Comparison of ENCODE assay signal across 14 cellular contexts in the genomic region with DNA sequence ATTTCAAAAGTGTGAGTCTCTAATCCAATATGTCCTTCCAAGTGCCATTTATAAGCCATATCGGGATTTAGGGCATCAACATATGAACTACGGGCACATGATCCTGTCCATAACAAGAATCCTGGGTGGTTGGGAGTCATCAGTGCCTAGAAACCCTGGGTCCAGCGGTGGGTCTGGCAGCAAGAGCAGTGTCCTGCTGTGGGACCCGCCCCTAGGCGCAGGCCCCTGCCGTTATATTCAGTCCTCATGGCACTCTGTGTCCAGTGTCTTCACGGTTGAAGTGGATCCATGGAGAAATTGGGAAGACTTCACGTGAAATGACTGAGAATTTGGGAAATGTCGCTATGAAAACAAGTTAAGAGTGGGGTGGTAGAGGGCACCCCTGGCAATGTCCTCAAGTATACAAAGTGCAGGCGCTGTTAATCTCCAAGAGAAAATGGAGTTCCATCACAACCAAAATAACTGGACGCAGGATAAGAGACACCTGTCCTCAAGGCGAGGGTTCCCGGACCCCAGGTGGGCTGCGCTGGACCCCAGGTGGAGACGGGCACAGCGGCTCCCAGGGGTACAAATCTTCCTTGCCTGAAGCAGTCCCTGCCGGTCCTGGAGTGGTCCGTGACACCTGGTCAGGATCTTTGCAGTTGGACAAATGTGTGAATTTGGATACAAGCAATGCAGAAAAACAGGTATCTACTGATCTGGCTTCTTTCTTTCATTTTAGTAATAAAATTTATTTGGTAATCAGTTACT. TPM values are rescaled to one million over a fixed set of nuclear protein-coding genes. Genes with fewer than 3 reads are reported as not detected.
DNase-seq lines count a peak whose midpoint lies in the region; ATAC-seq, FAIRE-seq and TF ChIP-seq lines count a peak whose summit lies in the region.
"Had no signal": no experiment of that assay in that cellular context is flagged by ENCODE, and none has a peak within 500 bp of the region (broad histone marks: within the 10 kb centered on the region; RNA-seq: fewer than 3 reads in every experiment).

No MANE protein-coding gene starts in this region.

- no peak for TF ChIP-seq POLR2A in H1 (IDR thresholded peaks at IDR 0.05; ENCODE audit: control extremely low read depth in 1 of 2, low read depth in 2 of 2, low read length in 2 of 2)

- TF ChIP-seq EP300 in H1 (IDR thresholded peaks at IDR 0.05; ENCODE audit: borderline replicate concordance in 1 of 2, low read depth in 2 of 2, low read length in 2 of 2): no peak

- no peak overlapping the region for H2AK5ac ChIP-seq in H1 (ENCODE audit: low read depth, low read length)

- H4K91ac ChIP-seq in H1 (replicated peaks; ENCODE audit: insufficient read length, low read length): peak overlapping the region; percentile 9

- H3K4me2 ChIP-seq in KMS-11 (peak overlapping the region; percentile 64), H1 (ENCODE audit: insufficient read depth in 1 of 2, low read depth in 2 of 2, low read length in 2 of 2) (no peak overlapping the region), skeletal muscle satellite cell (ENCODE audit: low read length) (peak overlapping the region; percentile 72)

- H2BK20ac ChIP-seq in H1 (ENCODE audit: low read length): no peak overlapping the region

- H3K9ac ChIP-seq in KMS-11: no peak overlapping the region
- no peak overlapping the region for H3K9ac ChIP-seq in H1 (replicated peaks in 1 of 4; ENCODE audit: extremely low read depth in 1 of 4, low read depth in 3 of 4, low read length in 3 of 4)
- no peak overlapping the region for H3K9ac ChIP-seq in skeletal muscle satellite cell (ENCODE audit: low read depth, low read length)

- no peak for TF ChIP-seq RAD21 in H1 (IDR thresholded peaks at IDR 0.05 in 1 of 2, conservative IDR thresholded peaks at IDR 0.05 in 1 of 2; ENCODE audit: low read depth in 2 of 2, low read length in 2 of 2)

- no peak for FAIRE-seq in H1 (lab: Jason Lieb, UNC)

- no peaks in the 10 kb centered on the region for H3K27me3 ChIP-seq in KMS-11 (ENCODE audit: insufficient read depth, low read depth)
- no peaks in the 10 kb centered on the region; a peak in 1 of 7 replicates for H3K27me3 ChIP-seq in H1 (replicated peaks in 1 of 4; ENCODE audit: control insufficient read depth in 3 of 4, extremely low read depth in 1 of 4, insufficient read depth in 3 of 4, low read length in 3 of 4)
- no peaks in the 10 kb centered on the region for H3K27me3 ChIP-seq in skeletal muscle satellite cell (ENCODE audit: control insufficient read depth, insufficient read depth, low read length)
- H3K27me3 ChIP-seq: upper lobe of right lung had no signal

- H2BK15ac ChIP-seq in H1 (ENCODE audit: low read length): no peak overlapping the region

- H3K27ac Mint-ChIP-seq in activated T-cell treated with anti-CD3 and anti-CD28 coated beads, Interleukin-2, amount 50 U/mL, for 72 hours: no peak overlapping the region
- H3K27ac Mint-ChIP-seq: progenitor cell of endocrine pancreas had no signal

- no peaks in the 10 kb centered on the region for H3K9me3 Mint-ChIP-seq in activated T-cell treated with anti-CD3 and anti-CD28 coated beads, Interleukin-2, amount 50 U/mL, for 72 hours
- H3K9me3 Mint-ChIP-seq: activated T-cell treated with anti-CD3 and anti-CD28 coated beads, Interleukin-2, amount 50 U/mL, for 4 hours had no signal

- no peak overlapping the region for H3K56ac ChIP-seq in H1 (replicated peaks; ENCODE audit: insufficient read length, low read depth, low read length)

- H3K79me2 ChIP-seq in KMS-11 (ENCODE audit: insufficient read depth, low read depth) (no peaks in the 10 kb centered on the region), H1 (ENCODE audit: control insufficient read depth in 1 of 2, insufficient read depth in 2 of 2, low read length in 2 of 2) (no peaks in the 10 kb centered on the region)

- no peak for ATAC-seq in activated T-cell treated with anti-CD3 and anti-CD28 coated beads, Interleukin-2, amount 50 U/mL, for 72 hours (replicated peaks in 1 of 2)
- ATAC-seq in GM18520 (IDR thresholded peaks at IDR 0.05; ENCODE audit: unreplicated experiment) (no peak), HG02763 (IDR thresholded peaks at IDR 0.05; ENCODE audit: unreplicated experiment) (no peak)

- no peak overlapping the region for H2BK120ac ChIP-seq in H1 (replicated peaks; ENCODE audit: low read depth, low read length)

- no peak for DNase-seq in activated T-cell treated with anti-CD3 and anti-CD28 coated beads, Interleukin-2, amount 50 U/mL, for 72 hours
- no peak for DNase-seq in activated T-cell treated with anti-CD3 and anti-CD28 coated beads, Interleukin-2, amount 50 U/mL, for 1 hour
- DNase-seq in H1 (ENCODE audit: low read depth in 1 of 2, low spot score in 2 of 2): no peak
- DNase-seq in NAMALWA (ENCODE audit: low spot score): no peak
- DNase-seq: NCI-H2081 treated with DMSO at 0.1 percent for 48 hours had no signal

- H2BK12ac ChIP-seq in H1 (ENCODE audit: low read depth, low read length): no peak overlapping the region; the same call in 1 of the 2 replicates

- no peak overlapping the region for H4K5ac ChIP-seq in H1 (ENCODE audit: insufficient read length, low read depth, low read length)

- H3K4me1 ChIP-seq in KMS-11 (ENCODE audit: low read depth, poor library complexity, severe bottlenecking) (peaks cover 8% of the 10 kb centered on the region), H1 (replicated peaks in 1 of 4; ENCODE audit: control insufficient read depth in 3 of 4, insufficient read depth in 4 of 4, low read length in 3 of 4) (no peaks in the 10 kb centered on the region; a peak in 1 of 7 replicates), skeletal muscle satellite cell (ENCODE audit: control insufficient read depth, insufficient read depth, low read length) (peaks cover 17% of the 10 kb centered on the region)

- H3K9me3 ChIP-seq in H1 (ENCODE audit: insufficient read depth in 2 of 2, low read depth in 1 of 2, low read length in 1 of 2) (no peaks in the 10 kb centered on the region), skeletal muscle satellite cell (replicated peaks; ENCODE audit: low read length) (no peaks in the 10 kb centered on the region)
- H3K9me3 ChIP-seq: upper lobe of right lung had no signal

- H4K8ac ChIP-seq in H1 (ENCODE audit: extremely low read depth, insufficient read depth, low read length): no peak overlapping the region

- POLR2A ChIA-PET in H1 (lab: Charles Lee; ENCODE audit: partially characterized antibody): no interaction called here

- H3K4me1 Mint-ChIP-seq in activated T-cell treated with anti-CD3 and anti-CD28 coated beads, Interleukin-2, amount 50 U/mL, for 72 hours (ENCODE audit: low read depth): peaks cover 6% of the 10 kb centered on the region

- no peaks in the 10 kb centered on the region for H3K79me1 ChIP-seq in H1 (ENCODE audit: low read depth, low read length)

- CTCF ChIA-PET in H1 (lab: Charles Lee; ENCODE audit: partially characterized antibody): interaction anchor here (0.6 to 3.9 kb wide), 9 partner anchors 11 to 405 kb away, joined by 3 to 21 read pairs (median 5); a partner anchor contains a TSS

- H3K18ac ChIP-seq in H1 (ENCODE audit: extremely low read depth, low read length): no peak overlapping the region

- no peak overlapping the region for H3K14ac ChIP-seq in H1 (ENCODE audit: insufficient read length)

- H3K23ac ChIP-seq in H1 (ENCODE audit: insufficient read length): no peak overlapping the region

- H3K27me3 Mint-ChIP-seq in activated T-cell treated with anti-CD3 and anti-CD28 coated beads, Interleukin-2, amount 50 U/mL, for 72 hours (ENCODE audit: low read depth): peaks cover 22% of the 10 kb centered on the region

- no peaks in the 10 kb centered on the region for H3K36me3 ChIP-seq in KMS-11 (ENCODE audit: insufficient read depth)
- no peaks in the 10 kb centered on the region for H3K36me3 ChIP-seq in H1 (ENCODE audit: control insufficient read depth in 2 of 4, insufficient read depth in 4 of 4, low read length in 3 of 4)
- H3K36me3 ChIP-seq in skeletal muscle satellite cell (ENCODE audit: insufficient read depth, low read length): no peaks in the 10 kb centered on the region
- H3K36me3 ChIP-seq: upper lobe of right lung had no signal

- H2BK5ac ChIP-seq in H1 (ENCODE audit: low read depth, low read length): no peak overlapping the region

- H3K4ac ChIP-seq in H1 (replicated peaks; ENCODE audit: insufficient read length, low read depth, low read length): no peak overlapping the region

- peak overlapping the region; percentile 29 to 59 for H3K4me3 Mint-ChIP-seq in activated T-cell treated with anti-CD3 and anti-CD28 coated beads, Interleukin-2, amount 50 U/mL, for 72 hours
- H3K4me3 Mint-ChIP-seq: activated T-cell treated with anti-CD3 and anti-CD28 coated beads, Interleukin-2, amount 50 U/mL, for 4 hours had no signal

- TF ChIP-seq CTCF in KMS-11 (conservative IDR thresholded peaks at IDR 0.05; ENCODE audit: low read depth, low read length): no peak
- no peak for TF ChIP-seq CTCF in H1 (IDR thresholded peaks at IDR 0.05; ENCODE audit: control extremely low read depth in 1 of 3, insufficient read depth in 1 of 3, low read depth in 1 of 3, low read length in 3 of 3)

- no peaks in the 10 kb centered on the region for H4K20me1 ChIP-seq in KMS-11 (ENCODE audit: insufficient read depth)
- H4K20me1 ChIP-seq in H1 (replicated peaks in 1 of 2; ENCODE audit: control insufficient read depth in 1 of 2, insufficient read depth in 2 of 2, low read length in 2 of 2): no peaks in the 10 kb centered on the region

- no peaks in the 10 kb centered on the region for H3K23me2 ChIP-seq in H1 (ENCODE audit: low read depth, low read length)

- H3K27ac ChIP-seq in KMS-11: no peak overlapping the region
- no peak overlapping the region for H3K27ac ChIP-seq in H1 (ENCODE audit: low read depth, low read length)
- H3K27ac ChIP-seq: SK-N-MC, upper lobe of right lung had no signal

- no peak overlapping the region for H3K4me3 ChIP-seq in KMS-11 (IDR thresholded peaks at IDR 0.05; ENCODE audit: insufficient read depth, low read depth, low read length)
- H3K4me3 ChIP-seq in H1 (ENCODE audit: extremely low read depth in 1 of 4, insufficient read depth in 2 of 4, low read depth in 3 of 4, low read length in 4 of 4): no peak overlapping the region
- peak overlapping the region; percentile 31 for H3K4me3 ChIP-seq in skeletal muscle satellite cell (ENCODE audit: low read length)
- H3K4me3 ChIP-seq: SK-N-MC, upper lobe of right lung had no signal

- H2AFZ ChIP-seq in KMS-11 (ENCODE audit: low read depth): peak overlapping the region; percentile 92
- H2AFZ ChIP-seq in H1 (ENCODE audit: low read length): no peak overlapping the region

- no peaks in the 10 kb centered on the region for H3K36me3 Mint-ChIP-seq in activated T-cell treated with anti-CD3 and anti-CD28 coated beads, Interleukin-2, amount 50 U/mL, for 72 hours (ENCODE audit: insufficient read depth in 2 of 2)

- WGBS in H1 (ENCODE audit: extremely low coverage in 1 of 2, insufficient coverage in 1 of 2, insufficient read length in 1 of 2, insufficient replicate concordance in 2 of 2, low coverage in 1 of 2, low lambda C conversion rate in 2 of 2, missing lambda C conversion rate in 1 of 2), 2 experiments: 87% methylated on average over 18 of the region's 18 CpGs; no CpG with 5 or more reads in 1 of the 2 experiments

RNA-seq across cellular contexts. Expression of a gene that starts 42.9 kb away (rescaled TPM):
- not detected for total RNA-seq in activated T-cell treated with anti-CD3 and anti-CD28 coated beads, Interleukin-2, amount 50 U/mL, for 72 hours
- 1.9 and 2.1 TPM in 2 replicates for total RNA-seq in H1 (2021; fragmentation: NEBNext Ultra II Directional; extraction: Animal tissue kit (Norgen Biotek cat#: 25700))
- 2.6 and 5.6 TPM in 2 replicates for polyA plus RNA-seq in H1 (2011; rRNA removed)
- 3.4 TPM for polyA plus RNA-seq in H1 (2011; cell fraction: cytosol; rRNA removed)
- 4.7 TPM for polyA plus RNA-seq in H1 (2011; cell fraction: nucleus; rRNA removed)
- polyA plus RNA-seq in H1 (2012, experiment 1 of 2): 0.58 to 1.6 TPM (median 1.2 TPM) in 4 replicates
- polyA plus RNA-seq in H1 (2012, experiment 2 of 2): 0.41 TPM
- 1.3 TPM for polyA plus RNA-seq in H1 (2013, experiment 1 of 2)
- 0.98 TPM for polyA plus RNA-seq in H1 (2013, experiment 2 of 2)
- polyA minus RNA-seq in H1 (2011; rRNA and poly(A)+ RNA removed): 0.61 and 0.98 TPM in 2 replicates
- 1.2 TPM for polyA minus RNA-seq in H1 (2011; cell fraction: cytosol; rRNA and poly(A)+ RNA removed)
- 6.5 TPM for polyA minus RNA-seq in H1 (2011; cell fraction: nucleus; rRNA and poly(A)+ RNA removed)
- not detected in 2 replicates for total RNA-seq in skeletal muscle satellite cell (2012; rRNA removed)
- total RNA-seq: activated T-cell treated with anti-CD3 and anti-CD28 coated beads, Interleukin-2, amount 50 U/mL, for 4 hours; dermis blood vessel endothelial cell; progenitor cell of endocrine pancreas; upper lobe of right lung had no signal

Comparison
In these comparisons a context has a peak if more than half of its experiments do, and no peak if none do; other contexts are left out.
1. H3K4me2 ChIP-seq: peak in KMS-11 (single experiment) and skeletal muscle satellite cell (single experiment); none in H1 (0 of 2).